In the genomic region with DNA sequence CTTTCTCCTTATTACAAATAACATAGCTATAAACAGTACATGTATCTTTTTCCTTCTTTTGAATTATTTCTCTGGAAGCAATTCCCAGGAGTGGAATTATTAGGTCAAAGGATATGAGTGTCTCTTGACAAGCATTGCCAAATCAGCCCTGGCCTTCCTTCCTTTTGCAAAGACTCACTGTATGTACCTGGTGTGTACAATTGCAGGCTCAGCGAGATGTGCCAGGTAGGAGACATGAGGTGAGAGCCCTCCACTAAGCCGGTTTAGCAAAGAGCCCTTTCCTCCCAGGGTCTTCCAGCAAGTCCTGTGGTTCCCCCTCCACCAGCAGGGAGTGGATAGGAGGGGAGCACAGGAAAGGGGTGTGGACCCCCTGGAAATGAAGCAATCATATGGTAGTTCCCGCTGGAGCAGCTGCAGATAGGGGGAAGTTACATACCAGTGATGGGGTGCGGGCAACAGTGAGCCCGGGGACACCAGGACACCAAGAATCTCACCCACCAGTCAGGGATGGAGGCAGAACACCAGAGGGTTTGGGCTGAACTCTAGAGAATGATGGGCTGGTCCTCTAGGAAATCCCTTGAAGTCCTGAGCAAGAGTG, we compare ENCODE assay signal across 12 cellular contexts. TPM values are rescaled to one million over a fixed set of nuclear protein-coding genes. Genes with fewer than 3 reads are reported as not detected.
A peak's percentile ranks its signal among the peaks of the same experiment; 100 is the strongest.
DNase-seq lines count a peak whose midpoint lies in the region; ATAC-seq and TF ChIP-seq lines count a peak whose summit lies in the region.
"Had no signal": no experiment of that assay in that cellular context is flagged by ENCODE, and none has a peak within 500 bp of the region (broad histone marks: within the 10 kb centered on the region; RNA-seq: fewer than 3 reads in every experiment).

No MANE protein-coding gene starts in this region.

- H3K36me3 Mint-ChIP-seq in stimulated activated effector memory CD8-positive, alpha-beta T cell treated with anti-CD3 and anti-CD28 coated beads, Interleukin-12 subunit alpha, Interleukin-12 subunit beta, amount 100 ng/mL, for 72 hours = peaks cover 47% of the 10 kb centered on the region

- peaks cover 73% of the 10 kb centered on the region for H3K4me1 Mint-ChIP-seq in stimulated activated effector memory CD8-positive, alpha-beta T cell treated with anti-CD3 and anti-CD28 coated beads, Interleukin-12 subunit alpha, Interleukin-12 subunit beta, amount 100 ng/mL, for 72 hours

- H3K4me1 ChIP-seq in OCI-LY7 (ENCODE audit: insufficient read depth, low read length, poor library complexity, severe bottlenecking) = peaks cover 58% of the 10 kb centered on the region
- H3K4me1 ChIP-seq in left ventricle myocardium inferior = peaks cover 99% of the 10 kb centered on the region

- TF ChIP-seq CTCF in OCI-LY7 (conservative IDR thresholded peaks at IDR 0.05; ENCODE audit: low read length) = no peak
- no peak for TF ChIP-seq CTCF in left ventricle myocardium inferior (IDR thresholded peaks at IDR 0.05; ENCODE audit: borderline replicate concordance)
- TF ChIP-seq CTCF in GM13977 (IDR thresholded peaks at IDR 0.05; ENCODE audit: extremely low read depth, insufficient read depth, missing control alignments) = no peak

- H2AFZ ChIP-seq in OCI-LY7 (ENCODE audit: low read length) = no peak overlapping the region

- no peaks in the 10 kb centered on the region for H3K9me2 ChIP-seq in OCI-LY7 (ENCODE audit: insufficient read depth, low read length)

- H3K36me3 ChIP-seq in OCI-LY7 (ENCODE audit: insufficient read depth, low read length) (peaks cover 73% of the 10 kb centered on the region), left ventricle myocardium inferior (no peaks in the 10 kb centered on the region)
- H3K36me3 ChIP-seq: thyroid gland had no signal

- peak overlapping the region; percentile 59 for H3K4me2 ChIP-seq in OCI-LY7 (ENCODE audit: low read length)

- no peak overlapping the region for H3K4me3 ChIP-seq in OCI-LY7 (ENCODE audit: low read depth, low read length, poor library complexity, severe bottlenecking)
- H3K4me3 ChIP-seq in left ventricle myocardium inferior = peak overlapping the region; percentile 12
- H3K4me3 ChIP-seq: thyroid gland had no signal

- no TSS peak for BruUV-seq in OCI-LY7 (replicated peaks; lab: Mats Ljungman, UMichigan)

- H3K9me3 Mint-ChIP-seq in stimulated activated effector memory CD8-positive, alpha-beta T cell treated with anti-CD3 and anti-CD28 coated beads, Interleukin-12 subunit alpha, Interleukin-12 subunit beta, amount 100 ng/mL, for 72 hours = no peaks in the 10 kb centered on the region

- H3K9me3 ChIP-seq in OCI-LY7 (ENCODE audit: low read length) (no peaks in the 10 kb centered on the region), left ventricle myocardium inferior (replicated peaks) (no peaks in the 10 kb centered on the region)
- H3K9me3 ChIP-seq: thyroid gland had no signal

- intact Hi-C loops in OCI-LY7 (cut with micrococcal nuclease; ENCODE audit: unreplicated experiment) (no loop called here), left ventricle myocardium inferior (cut with micrococcal nuclease) (no loop called here)

- CTCF ChIA-PET in OCI-LY7 (lab: Charles Lee; ENCODE audit: unreplicated experiment) = no interaction called here

- POLR2A ChIA-PET in OCI-LY7 (lab: Charles Lee) = interaction anchor here (0.6 to 2.8 kb wide), 5 partner anchors 16 to 48 kb away, joined by 3 to 19 read pairs (median 6); a partner anchor contains a TSS

- DNase-seq in activated CD8-positive, alpha-beta memory T cell treated with anti-CD3 and anti-CD28 coated beads for 24 hours = peak; percentile 53
- no peak for DNase-seq in activated CD8-positive, alpha-beta memory T cell treated with anti-CD3 and anti-CD28 coated beads, Interleukin-2, amount 50 U/mL, for 48 hours
- DNase-seq in OCI-LY7 (ENCODE audit: low spot score) = no peak
- no peak for DNase-seq in left ventricle myocardium inferior
- DNase-seq in stimulated activated effector memory CD8-positive, alpha-beta T cell treated with anti-CD3 and anti-CD28 coated beads, Interleukin-12 subunit alpha, Interleukin-12 subunit beta, amount 100 ng/mL, for 72 hours (ENCODE audit: low spot score in 2 of 2) = no peak
- DNase-seq in NCI-H2029 treated with DMSO at 0.1 percent for 48 hours (lab: John Stamatoyannopoulos, UW) = no peak
- DNase-seq in GM13977 (ENCODE audit: low spot score) = no peak
- DNase-seq: activated naive CD4-positive, alpha-beta T cell treated with Interleukin-2 at 50 U/mL for 16 hours; NCI-H1105; NCI-H345; thyroid gland had no signal

- peaks cover 30% of the 10 kb centered on the region for H4K20me1 ChIP-seq in OCI-LY7 (ENCODE audit: insufficient read depth, low read length)

- H3K27ac ChIP-seq in OCI-LY7 (ENCODE audit: low read depth, low read length, poor library complexity, severe bottlenecking) = peak overlapping the region; percentile 64
- H3K27ac ChIP-seq in left ventricle myocardium inferior (replicated peaks) = peak overlapping the region; percentile 83

- H3K27me3 ChIP-seq in left ventricle myocardium inferior (ENCODE audit: low read depth) = no peaks in the 10 kb centered on the region
- H3K27me3 ChIP-seq: thyroid gland had no signal

- in situ Hi-C loops in GM13977 (cut with MboI; ENCODE audit: low pct_unique_long_range_greater_than_20kb, low sequenced_read_pairs, unreplicated experiment) = no loop called here

- H3K79me2 ChIP-seq in OCI-LY7 (ENCODE audit: insufficient read depth, low read depth, low read length) = peaks cover 98% of the 10 kb centered on the region

- no peak for ATAC-seq in stimulated activated effector memory CD8-positive, alpha-beta T cell treated with anti-CD3 and anti-CD28 coated beads, Interleukin-12 subunit alpha, Interleukin-12 subunit beta, amount 100 ng/mL, for 72 hours
- no peak for ATAC-seq in HG02610 (IDR thresholded peaks at IDR 0.05; ENCODE audit: unreplicated experiment)

- peak overlapping the region; percentile 51 for H3K4me3 Mint-ChIP-seq in stimulated activated effector memory CD8-positive, alpha-beta T cell treated with anti-CD3 and anti-CD28 coated beads, Interleukin-12 subunit alpha, Interleukin-12 subunit beta, amount 100 ng/mL, for 72 hours

- peak overlapping the region; percentile 93 for H3K27ac Mint-ChIP-seq in stimulated activated effector memory CD8-positive, alpha-beta T cell treated with anti-CD3 and anti-CD28 coated beads, Interleukin-12 subunit alpha, Interleukin-12 subunit beta, amount 100 ng/mL, for 72 hours

RNA-seq across cellular contexts. Expression of a gene that starts 18.3 kb away (rescaled TPM):
- total RNA-seq in OCI-LY7 (2014; rRNA removed; shearing (Covaris generic)) = 164 and 186 TPM in 2 replicates
- total RNA-seq in OCI-LY7 (2022) (161 and 180 TPM in 2 replicates), left ventricle myocardium inferior (42.7 TPM)
